ENCODE assay signal across 18 cellular contexts in genomic region chr7:42174391-42174848, GRCh38.
A peak's percentile ranks its signal among the peaks of the same experiment; 100 is the strongest.
DNase-seq lines count a peak whose midpoint lies in the region; ATAC-seq and TF ChIP-seq lines count a peak whose summit lies in the region.
"Had no signal": no experiment of that assay in that cellular context is flagged by ENCODE, and none has a peak within 500 bp of the region (broad histone marks: within the 10 kb centered on the region; RNA-seq: fewer than 3 reads in every experiment).

No MANE protein-coding gene starts in this region.

- no peaks in the 10 kb centered on the region for H3K9me2 ChIP-seq in PC-3 (replicated peaks; ENCODE audit: low read length)

- peak overlapping the region; percentile 48 for H3K9ac ChIP-seq in PC-3 (ENCODE audit: low read length)

- no peak overlapping the region for H3K27ac Mint-ChIP-seq in naive thymus-derived CD8-positive, alpha-beta T cell
- H3K27ac Mint-ChIP-seq: activated naive CD4-positive, alpha-beta T cell treated with anti-CD3 and anti-CD28 coated beads for 36 hours; T-helper 1 cell treated with Interleukin-12 subunit alpha and Interleukin-12 subunit beta and Interleukin-4 antibody, amounts not matched to agents 30 μg/mL and 1 μg/mL, for 36 hours had no signal

- H4K20me1 ChIP-seq in PC-3 (ENCODE audit: low read length) = no peaks in the 10 kb centered on the region

- H3K27me3 ChIP-seq in PC-3 (ENCODE audit: low read length) (no peaks in the 10 kb centered on the region), prostate gland (replicated peaks; ENCODE audit: insufficient read depth) (no peaks in the 10 kb centered on the region), uterus (no peaks in the 10 kb centered on the region)
- H3K27me3 ChIP-seq: gastrocnemius medialis had no signal

- no peak overlapping the region for H3K4me3 Mint-ChIP-seq in naive thymus-derived CD8-positive, alpha-beta T cell
- H3K4me3 Mint-ChIP-seq: activated naive CD4-positive, alpha-beta T cell treated with anti-CD3 and anti-CD28 coated beads for 36 hours; T-helper 1 cell treated with Interleukin-12 subunit alpha and Interleukin-12 subunit beta and Interleukin-4 antibody, amounts not matched to agents 30 μg/mL and 1 μg/mL, for 36 hours had no signal

- H3K9me3 ChIP-seq in PC-3 (ENCODE audit: low read length) (no peaks in the 10 kb centered on the region), prostate gland (no peaks in the 10 kb centered on the region), uterus (no peaks in the 10 kb centered on the region)
- H3K9me3 ChIP-seq: gastrocnemius medialis had no signal

- H3K36me3 Mint-ChIP-seq in naive thymus-derived CD8-positive, alpha-beta T cell = no peaks in the 10 kb centered on the region

- intact Hi-C loops in PC-3 (cut with micrococcal nuclease) = loop anchor here (5.0 kb wide), 2 partner anchors 58 to 82 kb away; no protein-coding TSS in a partner anchor
- intact Hi-C loops in prostate gland (cut with DNase I) = loop anchor here (5.0 kb wide), 1 partner anchor 63 kb away; the partner anchor contains the start of gene GLI3
- intact Hi-C loops in uterus (cut with DNase I; ENCODE audit: low total_unique reads) = no loop called here
- intact Hi-C loops in posterior vena cava (cut with DNase I) = no loop called here

- WGBS in prostate gland = 52% methylated on average over 17 of the region's 17 CpGs

- no peaks in the 10 kb centered on the region for H3K4me1 Mint-ChIP-seq in naive thymus-derived CD8-positive, alpha-beta T cell

- peak overlapping the region; percentile 68 for H3K4me2 ChIP-seq in PC-3 (ENCODE audit: low read length)
- H3K4me2 ChIP-seq: PC-9, smooth muscle cell had no signal

- peaks cover 49% of the 10 kb centered on the region for H3K4me1 ChIP-seq in PC-3 (ENCODE audit: insufficient read depth, low read length)
- H3K4me1 ChIP-seq in prostate gland (replicated peaks) = no peaks in the 10 kb centered on the region
- H3K4me1 ChIP-seq in uterus = no peaks in the 10 kb centered on the region
- H3K4me1 ChIP-seq: gastrocnemius medialis had no signal

- ATAC-seq in PC-3 (no peak), GM21381 (IDR thresholded peaks at IDR 0.05; ENCODE audit: unreplicated experiment) (no peak)
- no peak for ATAC-seq in naive thymus-derived CD8-positive, alpha-beta T cell

- H3K27me3 Mint-ChIP-seq in naive thymus-derived CD8-positive, alpha-beta T cell = peaks cover 0 to 18% (median 7%) of the 10 kb centered on the region in 5 donors

- CTCF ChIA-PET in PC-3 (lab: Charles Lee) = no interaction called here

- peaks cover 0 to 4% (median 0%) of the 10 kb centered on the region in 9 donors for H3K9me3 Mint-ChIP-seq in naive thymus-derived CD8-positive, alpha-beta T cell
- H3K9me3 Mint-ChIP-seq: activated naive CD4-positive, alpha-beta T cell treated with anti-CD3 and anti-CD28 coated beads for 36 hours had no signal

- no peak for TF ChIP-seq CTCF in PC-3 (conservative IDR thresholded peaks at IDR 0.05; ENCODE audit: low read depth, low read length)
- no peak for TF ChIP-seq CTCF in foreskin fibroblast (IDR thresholded peaks at IDR 0.05; ENCODE audit: low read depth, low read length)
- TF ChIP-seq CTCF in prostate gland (IDR thresholded peaks at IDR 0.05) = no peak
- no peak for TF ChIP-seq CTCF in uterus (IDR thresholded peaks at IDR 0.05)

- H3K36me3 ChIP-seq in PC-3 (ENCODE audit: low read depth, low read length) = 0 out of 2 replicates have a peak, but pooled peaks cover 4% of the 10 kb centered on the region
- H3K36me3 ChIP-seq in prostate gland = no peaks in the 10 kb centered on the region
- no peaks in the 10 kb centered on the region for H3K36me3 ChIP-seq in uterus
- H3K36me3 ChIP-seq: gastrocnemius medialis, WERI-Rb-1 had no signal

- peak; percentile 84 for DNase-seq in PC-3
- DNase-seq in foreskin fibroblast = peak; percentile 54 to 73
- DNase-seq in prostate gland (ENCODE audit: low spot score) = no peak
- DNase-seq in uterus = peak; percentile 43 to 70
- no peak for DNase-seq in posterior vena cava (ENCODE audit: low spot score)
- no peak for DNase-seq in naive thymus-derived CD8-positive, alpha-beta T cell
- DNase-seq: activated CD4-positive, alpha-beta T cell treated with anti-CD3 and anti-CD28 coated beads, Interleukin-2, amount 50 U/mL, for 48 hours; activated naive CD4-positive, alpha-beta T cell treated with anti-CD3 and anti-CD28 coated beads for 36 hours; KBM-7; NCI-H187; NCI-H226; PC-9; stimulated activated CD4-positive, alpha-beta T cell treated with anti-CD3 and anti-CD28 coated beads, Interleukin-4, amount 100 ng/mL, for 24 hours; WERI-Rb-1 had no signal

- H3K27ac ChIP-seq in PC-3 (ENCODE audit: low read length) (peak overlapping the region; percentile 80), prostate gland (peak overlapping the region; percentile 38 to 58), uterus (peak overlapping the region; percentile 81 to 91)
- H3K27ac ChIP-seq: PC-9, WERI-Rb-1 had no signal

- H3K4me3 ChIP-seq in PC-3 (ENCODE audit: low read length) = no peak overlapping the region
- H3K4me3 ChIP-seq in foreskin fibroblast (ENCODE audit: low read depth in 1 of 2, low read length in 2 of 2) = no peak overlapping the region
- no peak overlapping the region for H3K4me3 ChIP-seq in prostate gland
- H3K4me3 ChIP-seq in uterus = peak overlapping the region in 1 of 2 donors; percentile 6
- H3K4me3 ChIP-seq: gastrocnemius medialis, PC-9, smooth muscle cell had no signal

- POLR2A ChIA-PET in PC-3 (lab: Charles Lee; ENCODE audit: unreplicated experiment) = no interaction called here
- POLR2A ChIA-PET in naive thymus-derived CD8-positive, alpha-beta T cell (lab: Charles Lee) = no interaction called here

- no TSS peak for BruUV-seq in PC-3 (replicated peaks; lab: Mats Ljungman, UMichigan)

- no peak overlapping the region for H2AFZ ChIP-seq in PC-3 (ENCODE audit: low read length)
- H2AFZ ChIP-seq: PC-9 had no signal

- no peaks in the 10 kb centered on the region for H3F3A ChIP-seq in PC-3 (ENCODE audit: low read length, unreplicated experiment)

- TF ChIP-seq POLR2A in prostate gland (IDR thresholded peaks at IDR 0.05) (no peak), uterus (IDR thresholded peaks at IDR 0.05) (no peak)

- H3K79me2 ChIP-seq in PC-3 (ENCODE audit: low read length) = no peaks in the 10 kb centered on the region; the same call in 1 of the 2 replicates

Comparison
In these comparisons a context has a peak if more than half of its experiments do, and no peak if none do; other contexts are left out.
1. DNase-seq: peak in PC-3 (single experiment), foreskin fibroblast (2 of 2) and uterus (2 of 2); none in prostate gland (single experiment), posterior vena cava (single experiment) and naive thymus-derived CD8-positive, alpha-beta T cell (0 of 10).
2. intact Hi-C loops: an anchor here in PC-3 (5.0 kb wide) and prostate gland (5.0 kb wide); none called in uterus and posterior vena cava.
3. Peak in every context shown above with its lines, with median percentiles within 50 percentile points of each other: H3K27ac ChIP-seq.